ENCODE assay signal across 18 cellular contexts in genomic region chr9:112409758-112410157, GRCh38. TPM values are rescaled to one million over a fixed set of nuclear protein-coding genes. Genes with fewer than 3 reads are reported as not detected.
DNase-seq lines count a peak whose midpoint lies in the region; ATAC-seq and TF ChIP-seq lines count a peak whose summit lies in the region.
"Had no signal": no experiment of that assay in that cellular context is flagged by ENCODE, and none has a peak within 500 bp of the region (broad histone marks: within the 10 kb centered on the region; RNA-seq: fewer than 3 reads in every experiment).

No MANE protein-coding gene starts in this region.

- no peak overlapping the region for H3K4me3 ChIP-seq in HAP-1
- no peak overlapping the region for H3K4me3 ChIP-seq in left lung
- H3K4me3 ChIP-seq in upper lobe of right lung, result no peak overlapping the region
- H3K4me3 ChIP-seq: BLaER1 had no signal

- H3K36me3 ChIP-seq in HAP-1 (replicated peaks) (0 out of 2 replicates have a peak, but pooled peaks cover 3% of the 10 kb centered on the region), left lung (peaks cover 0 to 30% of the 10 kb centered on the region in 2 donors), upper lobe of right lung (peaks cover 44% of the 10 kb centered on the region)

- H3K27ac ChIP-seq in left lung (peak overlapping the region; percentile 73 to 78), upper lobe of right lung (no peak overlapping the region)
- H3K27ac ChIP-seq: BLaER1, C4-2B had no signal

- no peaks in the 10 kb centered on the region for H3K27me3 ChIP-seq in HAP-1 (ENCODE audit: low read depth)
- no peaks in the 10 kb centered on the region for H3K27me3 ChIP-seq in left lung
- H3K27me3 ChIP-seq in upper lobe of right lung, result no peaks in the 10 kb centered on the region
- H3K27me3 ChIP-seq: BLaER1 had no signal

- H3K9me3 ChIP-seq in HAP-1, result no peaks in the 10 kb centered on the region
- H3K9me3 ChIP-seq in left lung, result no peaks in the 10 kb centered on the region
- H3K9me3 ChIP-seq in upper lobe of right lung, result no peaks in the 10 kb centered on the region
- H3K9me3 ChIP-seq: BLaER1, Caco-2 had no signal

- in situ Hi-C loops in HAP-1 (cut with MboI; ENCODE audit: low sequenced_read_pairs), result no loop called here

- TF ChIP-seq CTCF in left lung (IDR thresholded peaks at IDR 0.05) (no peak), upper lobe of right lung (IDR thresholded peaks at IDR 0.05) (no peak), GM20000 (IDR thresholded peaks at IDR 0.05; ENCODE audit: extremely low read depth, missing control alignments) (no peak)

- peak; percentile 71 for ATAC-seq in left lung
- ATAC-seq in upper lobe of right lung, result peak; percentile 46
- ATAC-seq in HG02885 (IDR thresholded peaks at IDR 0.05; ENCODE audit: poor library complexity, unreplicated experiment), result no peak
- ATAC-seq: CD8-positive, alpha-beta T cell had no signal

- intact Hi-C loops in left lung (cut with DNase I), result no loop called here
- intact Hi-C loops in upper lobe of right lung (cut with DNase I), result no loop called here

- H3K4me1 ChIP-seq in HAP-1, result peaks cover 14% of the 10 kb centered on the region
- H3K4me1 ChIP-seq in left lung, result peaks cover 10 to 11% of the 10 kb centered on the region in 2 donors
- H3K4me1 ChIP-seq in upper lobe of right lung, result peaks cover 20% of the 10 kb centered on the region
- H3K4me1 ChIP-seq: BLaER1 had no signal

- DNase-seq in HAP-1 (ENCODE audit: low spot score in 2 of 2) (peak; percentile 12 to 87), NCI-H526 treated with DMSO at 0.1 percent for 48 hours (lab: John Stamatoyannopoulos, UW) (peak; percentile 68), left lung (no peak), upper lobe of right lung (no peak), cerebellum (ENCODE audit: low spot score) (no peak), GM20000 (ENCODE audit: low spot score) (no peak)
- DNase-seq: 8988T; Caco-2; CD4-positive, CD25-positive, alpha-beta regulatory T cell; CD8-positive, alpha-beta T cell; DMS153; DND-41; GOT3; H7; HFFc6 had no signal

RNA-seq across cellular contexts. Expression of gene HSDL2, which starts 29.9 kb away (rescaled TPM):
- total RNA-seq in left lung, result 10 to 100 TPM; 40.3 to 52.8 TPM
- total RNA-seq in upper lobe of right lung, result 56.3 TPM
- 25.7 TPM for total RNA-seq in cerebellum

Comparison
In these comparisons a context has a peak if more than half of its experiments do, and no peak if none do; other contexts are left out.
1. DNase-seq: peak in HAP-1 (2 of 2) and NCI-H526 treated with DMSO at 0.1 percent for 48 hours (single experiment); none in left lung (0 of 2), upper lobe of right lung (single experiment), cerebellum (single experiment) and GM20000 (single experiment).